Comparison of ENCODE assay signal across 18 cellular contexts in the genomic region with DNA sequence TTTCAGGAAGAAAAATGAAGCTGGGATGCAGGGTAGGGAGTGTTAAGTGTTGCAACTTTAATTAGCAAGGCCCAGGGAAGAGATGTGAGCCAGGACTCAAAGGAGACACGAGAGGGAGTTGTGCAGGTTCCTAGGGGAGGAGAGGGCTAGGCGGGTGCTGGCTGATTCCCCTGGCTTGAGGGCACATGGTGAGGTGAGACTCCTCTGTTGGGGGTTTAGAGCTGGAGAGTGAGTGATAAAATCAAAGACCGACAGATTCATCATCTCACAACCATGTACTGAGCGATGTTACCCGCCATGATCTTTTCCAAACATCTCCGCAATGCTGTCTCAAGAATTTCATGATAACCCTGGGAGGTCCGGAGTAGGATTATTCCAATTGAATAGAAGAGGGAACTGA.
DNase-seq lines count a peak whose midpoint lies in the region; ATAC-seq and TF ChIP-seq lines count a peak whose summit lies in the region.
"Had no signal": no experiment of that assay in that cellular context is flagged by ENCODE, and none has a peak within 500 bp of the region (broad histone marks: within the 10 kb centered on the region; RNA-seq: fewer than 3 reads in every experiment).

No MANE protein-coding gene starts in this region.

- WGBS in mesenchymal stem cell = 84% methylated on average over 6 of the region's 7 CpGs

- H3K4me2 ChIP-seq in MM.1S (ENCODE audit: low read depth, low read length) = peak overlapping the region; percentile 51; the same call in 1 of the 2 replicates
- no peak overlapping the region for H3K4me2 ChIP-seq in mesenchymal stem cell (ENCODE audit: low read length, poor library complexity, severe bottlenecking)
- no peak overlapping the region for H3K4me2 ChIP-seq in osteoblast (ENCODE audit: insufficient read depth, low read length)

- H3K79me2 ChIP-seq in MM.1S (ENCODE audit: low read length) = no peaks in the 10 kb centered on the region
- no peaks in the 10 kb centered on the region for H3K79me2 ChIP-seq in osteoblast (ENCODE audit: insufficient read depth, low read length)

- H3K27ac ChIP-seq in MM.1S (ENCODE audit: low read length) (peak overlapping the region; percentile 71; the same call in 1 of the 2 replicates), mesenchymal stem cell (ENCODE audit: low read length, poor library complexity, severe bottlenecking) (no peak overlapping the region), osteoblast (ENCODE audit: low read depth, low read length) (no peak overlapping the region)

- no peak overlapping the region for H4K91ac ChIP-seq in mesenchymal stem cell (ENCODE audit: low read length)

- H2BK120ac ChIP-seq in mesenchymal stem cell (ENCODE audit: low read depth, low read length) = no peak overlapping the region

- 0 out of 2 replicates have a peak, but pooled peaks cover 10% of the 10 kb centered on the region for H3K27me3 ChIP-seq in MM.1S (replicated peaks; ENCODE audit: insufficient read depth, low read length)
- peaks cover 0 to 49% of the 10 kb centered on the region in 2 experiments for H3K27me3 ChIP-seq in mesenchymal stem cell (ENCODE audit: control insufficient read depth in 1 of 2, insufficient read depth in 1 of 2, low read length in 2 of 2)
- no peaks in the 10 kb centered on the region for H3K27me3 ChIP-seq in osteoblast (ENCODE audit: insufficient read depth, low read length)

- H3K18ac ChIP-seq in mesenchymal stem cell (ENCODE audit: low read depth in 1 of 2, low read length in 2 of 2) = no peak overlapping the region

- H3K79me1 ChIP-seq in mesenchymal stem cell (replicated peaks; ENCODE audit: low read length, poor library complexity, severe bottlenecking) = no peaks in the 10 kb centered on the region

- H3K4ac ChIP-seq in mesenchymal stem cell (ENCODE audit: low read depth in 1 of 2, low read length in 2 of 2) = no peak overlapping the region

- no peaks in the 10 kb centered on the region for H3K9me3 ChIP-seq in MM.1S (replicated peaks; ENCODE audit: insufficient read depth, low read length)
- no peaks in the 10 kb centered on the region for H3K9me3 ChIP-seq in mesenchymal stem cell (ENCODE audit: control insufficient read depth, low read length)
- H3K9me3 ChIP-seq in osteoblast (ENCODE audit: low read depth, low read length) = no peaks in the 10 kb centered on the region

- no peak overlapping the region for H2BK12ac ChIP-seq in mesenchymal stem cell (ENCODE audit: low read length in 2 of 2)

- no peaks in the 10 kb centered on the region for H3K36me3 ChIP-seq in MM.1S (replicated peaks; ENCODE audit: insufficient read depth, low read length)
- no peaks in the 10 kb centered on the region for H3K36me3 ChIP-seq in mesenchymal stem cell (ENCODE audit: control insufficient read depth in 1 of 2, insufficient read depth in 2 of 2, low read depth in 1 of 2, low read length in 2 of 2)
- H3K36me3 ChIP-seq in osteoblast (ENCODE audit: insufficient read depth, low read length) = no peaks in the 10 kb centered on the region

- H3F3A ChIP-seq in MM.1S (ENCODE audit: insufficient read depth, low read length) = peaks cover 8% of the 10 kb centered on the region; the same call in 1 of the 2 replicates

- no peak overlapping the region for H2BK15ac ChIP-seq in mesenchymal stem cell (ENCODE audit: low read depth, poor library complexity, severe bottlenecking)

- no peak overlapping the region for H3K14ac ChIP-seq in mesenchymal stem cell (ENCODE audit: low read length in 2 of 2)

- H3K23ac ChIP-seq in mesenchymal stem cell (ENCODE audit: low read length in 2 of 2) = no peak overlapping the region

- H4K20me1 ChIP-seq in MM.1S (ENCODE audit: insufficient read depth, low read length) = no peaks in the 10 kb centered on the region
- H4K20me1 ChIP-seq in osteoblast (ENCODE audit: insufficient read depth, low read length) = no peaks in the 10 kb centered on the region

- TF ChIP-seq CTCF in MM.1S (IDR thresholded peaks at IDR 0.05; ENCODE audit: low read length) = no peak
- no peak for TF ChIP-seq CTCF in osteoblast (IDR thresholded peaks at IDR 0.05; ENCODE audit: extremely low read depth, low read depth, low read length)

- H4K8ac ChIP-seq in mesenchymal stem cell (ENCODE audit: low read length) = no peak overlapping the region

- DNase-seq in MM.1S = no peak
- DNase-seq in mesenchymal stem cell = no peak
- DNase-seq in osteoblast (ENCODE audit: insufficient read length, low spot score, missing footprints) = peak; percentile 35
- no peak for DNase-seq in A172 (ENCODE audit: low spot score)
- DNase-seq in hypothalamus (lab: John Stamatoyannopoulos, UW) = no peak
- DNase-seq: 8988T; C1 segment of cervical spinal cord; Calu3; CD4-positive, alpha-beta memory T cell; COR-L47; DMS53; DMS79 treated with DMSO at 0.1 percent for 48 hours; GF-D8; GOT3; H7; HCEC 1CT had no signal

- ATAC-seq in GM18867 (IDR thresholded peaks at IDR 0.05; ENCODE audit: unreplicated experiment) (no peak), HG03432 (IDR thresholded peaks at IDR 0.05; ENCODE audit: unreplicated experiment) (no peak)

- peaks cover 25% of the 10 kb centered on the region for H3K4me1 ChIP-seq in MM.1S (ENCODE audit: low read length)
- H3K4me1 ChIP-seq in mesenchymal stem cell (ENCODE audit: control insufficient read depth, insufficient read depth, low read depth, low read length) = no peaks in the 10 kb centered on the region
- H3K4me1 ChIP-seq in osteoblast (ENCODE audit: insufficient read depth, low read length) = no peaks in the 10 kb centered on the region

- H2AFZ ChIP-seq in MM.1S (ENCODE audit: low read length) (no peak overlapping the region), mesenchymal stem cell (ENCODE audit: low read depth, low read length) (peak overlapping the region; percentile 32), osteoblast (ENCODE audit: low read length) (no peak overlapping the region)

- no peak overlapping the region for H2AK5ac ChIP-seq in mesenchymal stem cell (ENCODE audit: low read length, severe bottlenecking)

- H3K9ac ChIP-seq in MM.1S (ENCODE audit: low read length) (no peak overlapping the region), mesenchymal stem cell (ENCODE audit: low read length) (no peak overlapping the region)

- H3K4me3 ChIP-seq in MM.1S (ENCODE audit: low read length) (no peak overlapping the region), mesenchymal stem cell (ENCODE audit: insufficient read depth in 1 of 2, low read depth in 1 of 2, low read length in 2 of 2) (no peak overlapping the region), osteoblast (ENCODE audit: insufficient read depth, low read length) (no peak overlapping the region)

- no peak overlapping the region for H2BK5ac ChIP-seq in mesenchymal stem cell (ENCODE audit: low read depth, low read length, poor library complexity, severe bottlenecking)

- H3K9me2 ChIP-seq in MM.1S (replicated peaks; ENCODE audit: insufficient read depth, low read length) = no peaks in the 10 kb centered on the region
